ENCODE assay signal across 20 cellular contexts in genomic region chr2:143974262-143974661, GRCh38.
"Had no signal": no experiment of that assay in that cellular context is flagged by ENCODE, and none has a peak within 500 bp of the region (broad histone marks: within the 10 kb centered on the region; RNA-seq: fewer than 3 reads in every experiment).

No MANE protein-coding gene starts in this region.

- H3K27ac ChIP-seq: left ventricle myocardium inferior, spleen had no signal

- H3K27me3 Mint-ChIP-seq: activated B cell treated with CpG ODN at 0.5 μM for 24 hours; activated CD4-positive, alpha-beta T cell treated with anti-CD3 and anti-CD28 coated beads, Interleukin-2, amount 10 ng/mL, durations not matched to agents 7 days and 5 days; activated T-helper 17 cell treated with anti-CD3 and anti-CD28 coated beads, Interleukin-2, amount 50 U/mL, for 72 hours; central memory CD8-positive, alpha-beta T cell; memory B cell; progenitor cell of endocrine pancreas; stimulated activated naive B cell treated with anti-CD40 and anti-IgM and Interleukin-4, amounts not matched to agents 10 μg/mL and 1 μg/mL and 100 μg/mL, for 72 hours; type B pancreatic cell had no signal

- H3K36me3 Mint-ChIP-seq: type B pancreatic cell had no signal

- H3K4me3 Mint-ChIP-seq: activated B cell treated with CpG ODN at 0.5 μM for 24 hours; activated CD4-positive, alpha-beta T cell treated with anti-CD3 and anti-CD28 coated beads, Interleukin-2, amount 10 ng/mL, durations not matched to agents 7 days and 5 days; activated naive CD4-positive, alpha-beta T cell treated with anti-CD3 and anti-CD28 coated beads for 36 hours; activated T-helper 17 cell treated with anti-CD3 and anti-CD28 coated beads, Interleukin-2, amount 50 U/mL, for 72 hours; central memory CD8-positive, alpha-beta T cell; memory B cell; nephron; stimulated activated naive B cell treated with anti-CD40 and anti-IgM and Interleukin-4, amounts not matched to agents 10 μg/mL and 1 μg/mL and 100 μg/mL, for 72 hours; type B pancreatic cell had no signal

- H3K4me1 ChIP-seq: left ventricle myocardium inferior, spleen had no signal

- H3K27me3 ChIP-seq: spleen had no signal

- FAIRE-seq: kidney had no signal

- H3K4me3 ChIP-seq: left ventricle myocardium inferior, spleen had no signal

- ATAC-seq: activated T-helper 17 cell treated with anti-CD3 and anti-CD28 coated beads, Interleukin-2, amount 50 U/mL, for 72 hours; right cardiac atrium; stimulated activated naive B cell treated with anti-CD40 and anti-IgM and Interleukin-4, amounts not matched to agents 10 μg/mL and 1 μg/mL and 100 μg/mL, for 72 hours had no signal

- H3K9me3 Mint-ChIP-seq: activated B cell treated with CpG ODN at 0.5 μM for 24 hours; activated CD4-positive, alpha-beta T cell treated with anti-CD3 and anti-CD28 coated beads, Interleukin-2, amount 10 ng/mL, durations not matched to agents 7 days and 5 days; activated naive CD4-positive, alpha-beta T cell treated with anti-CD3 and anti-CD28 coated beads for 36 hours; activated T-helper 17 cell treated with anti-CD3 and anti-CD28 coated beads, Interleukin-2, amount 50 U/mL, for 72 hours; central memory CD8-positive, alpha-beta T cell; memory B cell; stimulated activated naive B cell treated with anti-CD40 and anti-IgM and Interleukin-4, amounts not matched to agents 10 μg/mL and 1 μg/mL and 100 μg/mL, for 72 hours; type B pancreatic cell had no signal

- H3K4me1 Mint-ChIP-seq: activated B cell treated with CpG ODN at 0.5 μM for 24 hours; activated CD4-positive, alpha-beta T cell treated with anti-CD3 and anti-CD28 coated beads, Interleukin-2, amount 10 ng/mL, durations not matched to agents 7 days and 5 days; activated T-helper 17 cell treated with anti-CD3 and anti-CD28 coated beads, Interleukin-2, amount 50 U/mL, for 72 hours; central memory CD8-positive, alpha-beta T cell; memory B cell; stimulated activated naive B cell treated with anti-CD40 and anti-IgM and Interleukin-4, amounts not matched to agents 10 μg/mL and 1 μg/mL and 100 μg/mL, for 72 hours had no signal

- H3K36me3 ChIP-seq: left ventricle myocardium inferior, spleen had no signal

- DNase-seq: activated B cell treated with CpG ODN at 0.5 μM for 24 hours; activated CD4-positive, alpha-beta T cell treated with anti-CD3 and anti-CD28 coated beads, Interleukin-2, amount 10 ng/mL, durations not matched to agents 7 days and 5 days; activated naive CD4-positive, alpha-beta T cell treated with anti-CD3 and anti-CD28 coated beads for 36 hours; activated T-cell treated with anti-CD3 and anti-CD28 coated beads for 4 hours; dermis blood vessel endothelial cell; kidney; left ventricle myocardium inferior; occipital lobe; right cardiac atrium; spleen; stimulated activated CD4-positive, alpha-beta T cell treated with anti-CD3 and anti-CD28 coated beads, Interleukin-2, amount 100 ng/mL, for 24 hours; stimulated activated naive B cell treated with anti-CD40 and anti-IgM and Interleukin-4, amounts not matched to agents 10 μg/mL and 1 μg/mL and 100 μg/mL, for 72 hours; substantia nigra; T-helper 1 cell had no signal

- H3K27ac Mint-ChIP-seq: activated B cell treated with CpG ODN at 0.5 μM for 24 hours; activated CD4-positive, alpha-beta T cell treated with anti-CD3 and anti-CD28 coated beads, Interleukin-2, amount 10 ng/mL, durations not matched to agents 7 days and 5 days; activated naive CD4-positive, alpha-beta T cell treated with anti-CD3 and anti-CD28 coated beads for 36 hours; activated T-helper 17 cell treated with anti-CD3 and anti-CD28 coated beads, Interleukin-2, amount 50 U/mL, for 72 hours; memory B cell; nephron; progenitor cell of endocrine pancreas; stimulated activated naive B cell treated with anti-CD40 and anti-IgM and Interleukin-4, amounts not matched to agents 10 μg/mL and 1 μg/mL and 100 μg/mL, for 72 hours; type B pancreatic cell had no signal

- H3K9me3 ChIP-seq: left ventricle myocardium inferior, spleen had no signal
